ENCODE assay signal across 26 cellular contexts in genomic region chr10:97778452-97779302, GRCh38. TPM values are rescaled to one million over a fixed set of nuclear protein-coding genes. Genes with fewer than 3 reads are reported as not detected.
DNase-seq lines count a peak whose midpoint lies in the region; ATAC-seq, FAIRE-seq and TF ChIP-seq lines count a peak whose summit lies in the region.
"Had no signal": no experiment of that assay in that cellular context is flagged by ENCODE, and none has a peak within 500 bp of the region (broad histone marks: within the 10 kb centered on the region; RNA-seq: fewer than 3 reads in every experiment).

No MANE protein-coding gene starts in this region.

- H2AFZ ChIP-seq in H9 (ENCODE audit: low read length) = no peak overlapping the region

- H3K14ac ChIP-seq in H9 (ENCODE audit: insufficient read depth, low read length) = no peak overlapping the region; the same call in 1 of the 2 replicates

- DNase-seq in activated T-cell treated with anti-CD3 and anti-CD28 coated beads, Interleukin-2, amount 50 U/mL, for 24 hours = no peak
- DNase-seq in activated T-cell treated with anti-CD3 and anti-CD28 coated beads for 4 hours (no peak), H9 (no peak), brain pericyte (ENCODE audit: low read depth, low spot score) (peak; percentile 20), pancreas (peak in 4 of 6 donors; percentile 56 to 67 (median 61)), ascending aorta (ENCODE audit: low spot score in 2 of 2) (no peak), HuH-7 (ENCODE audit: low spot score) (no peak), epidermal melanocyte (ENCODE audit: insufficient read length, low spot score) (no peak)
- DNase-seq: ACHN; activated CD4-positive, alpha-beta T cell treated with anti-CD3 and anti-CD28 coated beads, Interleukin-2, amount 10 ng/mL, durations not matched to agents 7 days and 5 days; activated CD8-positive, alpha-beta memory T cell treated with anti-CD3 and anti-CD28 coated beads, Interleukin-2, amount 50 U/mL, for 4 hours; activated naive CD8-positive, alpha-beta T cell treated with anti-CD3 and anti-CD28 coated beads for 36 hours; effector CD4-positive, alpha-beta T cell; foreskin keratinocyte; heart right ventricle; left colon; NCI-H1417 treated with DMSO at 0.1 percent for 48 hours; stimulated activated CD4-positive, alpha-beta T cell treated with anti-CD3 and anti-CD28 coated beads, Interleukin-4, amount 100 ng/mL, for 4 hours; stimulated activated naive CD4-positive, alpha-beta T cell; WERI-Rb-1 had no signal

- H2BK15ac ChIP-seq in H9 (ENCODE audit: low read depth, low read length) = no peak overlapping the region

- no peak overlapping the region for H4K8ac ChIP-seq in H9 (replicated peaks; ENCODE audit: insufficient read length, low read depth, low read length)

- no CpG with 5 or more reads among the region's 11 CpGs for WGBS in H9 (ENCODE audit: extremely low coverage, insufficient read length, low lambda C conversion rate)
- WGBS in pancreas, 2 donors = 71 to 79% methylated on average over 11 of the region's 11 CpGs

- no peak for FAIRE-seq in pancreas (lab: Jason Lieb, UNC)

- no peak overlapping the region for H3K9ac ChIP-seq in H9 (ENCODE audit: extremely low read depth, insufficient read length, low read length)

- no peak overlapping the region for H3K4me3 Mint-ChIP-seq in activated T-cell treated with anti-CD3 and anti-CD28 coated beads, Interleukin-2, amount 50 U/mL, for 24 hours
- H3K4me3 Mint-ChIP-seq in H9 = no peak overlapping the region
- H3K4me3 Mint-ChIP-seq: activated CD4-positive, alpha-beta T cell treated with anti-CD3 and anti-CD28 coated beads, Interleukin-2, amount 10 ng/mL, durations not matched to agents 7 days and 5 days; activated naive CD8-positive, alpha-beta T cell treated with anti-CD3 and anti-CD28 coated beads for 36 hours; memory B cell had no signal

- H3K27me3 Mint-ChIP-seq in activated T-cell treated with anti-CD3 and anti-CD28 coated beads, Interleukin-2, amount 50 U/mL, for 24 hours = no peaks in the 10 kb centered on the region
- H3K27me3 Mint-ChIP-seq in H9 (ENCODE audit: low read depth) = peaks cover 17% of the 10 kb centered on the region
- H3K27me3 Mint-ChIP-seq: activated naive CD8-positive, alpha-beta T cell treated with anti-CD3 and anti-CD28 coated beads for 36 hours had no signal

- H3K4me1 ChIP-seq in H9 (ENCODE audit: insufficient read depth, low read length) = peaks cover 1% of the 10 kb centered on the region; the same call in 1 of the 2 replicates
- peaks cover 33 to 62% (median 41%) of the 10 kb centered on the region in 3 donors for H3K4me1 ChIP-seq in pancreas
- H3K4me1 ChIP-seq in ascending aorta = no peaks in the 10 kb centered on the region
- H3K4me1 ChIP-seq: foreskin keratinocyte had no signal

- H3K18ac ChIP-seq in H9 (ENCODE audit: insufficient read length, low read depth, low read length) = no peak overlapping the region

- no peak overlapping the region for H2BK20ac ChIP-seq in H9 (ENCODE audit: low read depth, low read length, poor library complexity, severe bottlenecking)

- H3K27ac ChIP-seq in H9 (ENCODE audit: insufficient read length, low read depth, low read length) = no peak overlapping the region
- H3K27ac ChIP-seq in pancreas = peak overlapping the region in 3 of 4 donors; percentile 13 to 31 (median 30)
- H3K27ac ChIP-seq in ascending aorta = no peak overlapping the region
- H3K27ac ChIP-seq: foreskin keratinocyte, heart right ventricle, thoracic aorta, WERI-Rb-1 had no signal

- H3K79me2 ChIP-seq in H9 (ENCODE audit: insufficient read depth, low read length) = no peaks in the 10 kb centered on the region

- intact Hi-C loops in pancreas (cut with DNase I) = no loop called here
- intact Hi-C loops in ascending aorta (cut with DNase I) = no loop called here

- no peaks in the 10 kb centered on the region for H4K20me1 ChIP-seq in H9 (ENCODE audit: control insufficient read depth, insufficient read depth, insufficient read length)

- H3K9me3 Mint-ChIP-seq in activated T-cell treated with anti-CD3 and anti-CD28 coated beads, Interleukin-2, amount 50 U/mL, for 24 hours = no peaks in the 10 kb centered on the region
- H3K9me3 Mint-ChIP-seq in H9 = no peaks in the 10 kb centered on the region
- H3K9me3 Mint-ChIP-seq: activated CD4-positive, alpha-beta T cell treated with anti-CD3 and anti-CD28 coated beads, Interleukin-2, amount 10 ng/mL, durations not matched to agents 7 days and 5 days; activated naive CD8-positive, alpha-beta T cell treated with anti-CD3 and anti-CD28 coated beads for 36 hours; memory B cell had no signal

- H3K27me3 ChIP-seq in H9 (ENCODE audit: insufficient read depth, low read length) = no peaks in the 10 kb centered on the region
- no peaks in the 10 kb centered on the region for H3K27me3 ChIP-seq in pancreas
- no peaks in the 10 kb centered on the region for H3K27me3 ChIP-seq in ascending aorta

- no peaks in the 10 kb centered on the region for H3K36me3 ChIP-seq in pancreas
- no peaks in the 10 kb centered on the region for H3K36me3 ChIP-seq in ascending aorta
- H3K36me3 ChIP-seq: heart right ventricle, thoracic aorta, WERI-Rb-1 had no signal

- H2AK5ac ChIP-seq in H9 (ENCODE audit: insufficient read length, low read length) = no peak overlapping the region

- H2BK12ac ChIP-seq in H9 (ENCODE audit: insufficient read length, low read depth, low read length) = no peak overlapping the region

- H3K4me3 ChIP-seq in pancreas = no peak overlapping the region
- H3K4me3 ChIP-seq in ascending aorta = no peak overlapping the region
- H3K4me3 ChIP-seq: heart right ventricle, thoracic aorta had no signal

- no peak overlapping the region for H3K56ac ChIP-seq in H9 (ENCODE audit: insufficient read length, low read depth, low read length)

- H3K4me2 ChIP-seq in H9 (ENCODE audit: insufficient read depth, insufficient read length, low read length) = no peak overlapping the region

- H3K9me3 ChIP-seq in H9 (ENCODE audit: control insufficient read depth, low read depth, low read length) (no peaks in the 10 kb centered on the region), pancreas (no peaks in the 10 kb centered on the region), ascending aorta (no peaks in the 10 kb centered on the region)
- H3K9me3 ChIP-seq: heart right ventricle, thoracic aorta had no signal

- no peak overlapping the region for H3K23ac ChIP-seq in H9 (ENCODE audit: insufficient read length, low read depth, low read length)

- ATAC-seq in pancreas = peak in 2 of 4 donors; percentile 14 to 17
- ATAC-seq: foreskin keratinocyte, heart right ventricle, left colon, right cardiac atrium, SK-N-SH treated with all-trans-retinoic acid at 6 μM for 48 hours had no signal

- no peak overlapping the region for H4K5ac ChIP-seq in H9 (ENCODE audit: insufficient read length, low read depth, low read length)

- H3K79me1 ChIP-seq in H9 (ENCODE audit: insufficient read depth, low read depth, low read length, poor library complexity, severe bottlenecking) = no peaks in the 10 kb centered on the region

- H3K4ac ChIP-seq in H9 (ENCODE audit: low read depth, low read length) = no peak overlapping the region

- peaks cover 30% of the 10 kb centered on the region for H3K4me1 Mint-ChIP-seq in activated T-cell treated with anti-CD3 and anti-CD28 coated beads, Interleukin-2, amount 50 U/mL, for 24 hours (ENCODE audit: low read depth)
- peaks cover 23 to 39% of the 10 kb centered on the region in 2 experiments for H3K4me1 Mint-ChIP-seq in H9
- H3K4me1 Mint-ChIP-seq: memory B cell had no signal

- no peak overlapping the region for H2BK120ac ChIP-seq in H9 (ENCODE audit: low read depth, low read length, poor library complexity, severe bottlenecking)

- H3T11ph ChIP-seq in H9 (ENCODE audit: low read length) = no peak overlapping the region

- H4K91ac ChIP-seq in H9 (ENCODE audit: insufficient read length, low read depth, low read length) = no peak overlapping the region

- no peak overlapping the region for H2BK5ac ChIP-seq in H9 (ENCODE audit: insufficient read length, low read length)

- peak overlapping the region; percentile 20 for H3K27ac Mint-ChIP-seq in activated T-cell treated with anti-CD3 and anti-CD28 coated beads, Interleukin-2, amount 50 U/mL, for 24 hours
- peak overlapping the region in 2 of 3 experiments; percentile 17 to 86; a peak in 2 of 7 replicates for H3K27ac Mint-ChIP-seq in H9
- H3K27ac Mint-ChIP-seq: activated CD4-positive, alpha-beta T cell treated with anti-CD3 and anti-CD28 coated beads, Interleukin-2, amount 10 ng/mL, durations not matched to agents 7 days and 5 days; activated naive CD8-positive, alpha-beta T cell treated with anti-CD3 and anti-CD28 coated beads for 36 hours; memory B cell had no signal

- H3K23me2 ChIP-seq in H9 (ENCODE audit: insufficient read length, low read depth, low read length, poor library complexity, severe bottlenecking) = no peaks in the 10 kb centered on the region

- TF ChIP-seq CTCF in H9 (conservative IDR thresholded peaks at IDR 0.05) (no peak), pancreas (IDR thresholded peaks at IDR 0.05) (no peak), ascending aorta (IDR thresholded peaks at IDR 0.05) (no peak)

- H3K36me3 Mint-ChIP-seq in activated T-cell treated with anti-CD3 and anti-CD28 coated beads, Interleukin-2, amount 50 U/mL, for 24 hours (ENCODE audit: low read depth) = no peaks in the 10 kb centered on the region
- no peaks in the 10 kb centered on the region for H3K36me3 Mint-ChIP-seq in H9 (ENCODE audit: insufficient read depth in 1 of 3, low read depth in 3 of 3)
- H3K36me3 Mint-ChIP-seq: activated naive CD8-positive, alpha-beta T cell treated with anti-CD3 and anti-CD28 coated beads for 36 hours; memory B cell had no signal

RNA-seq across cellular contexts. Expression of gene SFRP5, which starts 6.9 kb away (rescaled TPM):
- total RNA-seq in H9 (2021) (1.7 and 1.8 TPM in 2 replicates), pancreas (100 to 1,000 TPM in 1 of 6 donors, 10 to 100 TPM in 5; 59.8 to 159 (median 67.7) TPM), ascending aorta (not detected)
- 100 to 1,000 TPM; 148 to 180 TPM for polyA plus RNA-seq in pancreas
- total RNA-seq: activated CD4-positive, alpha-beta T cell treated with anti-CD3 and anti-CD28 coated beads, Interleukin-2, amount 10 ng/mL, durations not matched to agents 7 days and 5 days; foreskin keratinocyte; MCF 10A; osteoblast had no signal

RNA-seq across cellular contexts. Expression of gene ZFYVE27, which starts 41.7 kb away (rescaled TPM):
- 32.2 and 33.2 TPM in 2 replicates for total RNA-seq in H9 (2021)
- total RNA-seq in pancreas = 10 to 100 TPM; 11.9 to 23.6 (median 14.3) TPM
- 10 to 100 TPM; 22.3 to 34.9 TPM for polyA plus RNA-seq in pancreas
- total RNA-seq in ascending aorta = 62.2 TPM

Comparison
In these comparisons a context has a peak if more than half of its experiments do, and no peak if none do; other contexts are left out.
1. DNase-seq: peak in brain pericyte (single experiment) and pancreas (4 of 6); none in activated T-cell treated with anti-CD3 and anti-CD28 coated beads, Interleukin-2, amount 50 U/mL, for 24 hours (single experiment), activated T-cell treated with anti-CD3 and anti-CD28 coated beads for 4 hours (single experiment), H9 (single experiment), ascending aorta (0 of 2), HuH-7 (single experiment) and epidermal melanocyte (single experiment).
2. H3K27ac ChIP-seq: peak in pancreas (3 of 4); none in H9 (single experiment) and ascending aorta (0 of 2).
3. RNA of gene SFRP5, which starts 6.9 kb away (total RNA-seq): 59.8 to 159 TPM in pancreas; 1.7 to 1.8 TPM in H9 and not detected in ascending aorta (single experiment); every median in the first group is over 10 times any median in the second.